Comparison of ENCODE assay signal across 9 cellular contexts in the genomic region with DNA sequence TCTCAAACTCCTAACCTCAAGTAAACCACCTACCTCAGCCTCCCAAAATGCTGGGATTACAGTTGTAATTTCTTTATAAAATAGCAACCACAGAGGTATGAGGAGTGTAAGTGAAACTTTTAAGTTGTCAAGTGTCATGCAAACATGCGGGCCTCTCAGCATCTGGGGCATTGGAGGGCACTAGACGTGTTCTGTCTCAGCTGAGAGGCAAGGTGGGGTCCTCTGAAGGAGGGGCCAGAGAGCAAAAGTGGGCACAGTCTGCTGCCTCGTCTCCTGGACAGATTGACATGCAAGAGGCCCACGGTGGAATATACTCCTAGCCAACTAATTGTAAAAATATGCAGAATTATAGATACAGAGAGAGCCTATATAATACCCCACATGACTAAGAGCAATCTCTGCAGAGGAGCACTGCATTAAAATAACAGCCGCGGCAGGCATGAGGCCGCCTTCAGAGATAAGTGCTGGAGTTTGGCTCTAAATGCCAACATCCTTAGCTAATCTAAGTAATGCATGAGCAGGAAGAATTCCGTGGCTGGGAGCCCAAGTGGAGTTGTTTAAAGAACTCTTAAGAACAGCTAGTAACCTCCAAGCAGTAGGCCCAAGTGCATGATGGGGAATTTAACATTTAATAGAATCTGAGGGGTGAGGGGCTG.
DNase-seq lines count a peak whose midpoint lies in the region; ATAC-seq and TF ChIP-seq lines count a peak whose summit lies in the region.
"Had no signal": no experiment of that assay in that cellular context is flagged by ENCODE, and none has a peak within 500 bp of the region (broad histone marks: within the 10 kb centered on the region; RNA-seq: fewer than 3 reads in every experiment).

No MANE protein-coding gene starts in this region.

- WGBS in mammary epithelial cell (ENCODE audit: low coverage, missing lambda C conversion rate), result 41% methylated on average over 8 of the region's 8 CpGs

- no peak overlapping the region for H3K9ac ChIP-seq in mammary epithelial cell (ENCODE audit: insufficient read depth, low read length)
- H3K9ac ChIP-seq: BLaER1 treated with 17β-estradiol and CSF1 and Interleukin-3, amounts not matched to agents 10 nM and 100 nM had no signal

- H3K79me2 ChIP-seq in mammary epithelial cell (ENCODE audit: insufficient read depth, low read length), result no peaks in the 10 kb centered on the region

- dilution Hi-C loops in mammary epithelial cell (cut with HindIII; ENCODE audit: low sequenced_read_pairs), result no loop called here

- CTCF ChIA-PET in MCF 10A (lab: Yijun Ruan, JAX), result interaction anchor here (0.7 kb wide), 2 partner anchors 65 to 129 kb away, joined by 3 read pairs; no protein-coding TSS in a partner anchor
- CTCF ChIA-PET in mammary epithelial cell (lab: Charles Lee; ENCODE audit: low non-redundant PET), result no interaction called here
- CTCF ChIA-PET in activated CD8-positive, alpha-beta memory T cell treated with anti-CD3 and anti-CD28 coated beads, Interleukin-2, amount 10 ng/mL, durations not matched to agents 7 days and 5 days (lab: Charles Lee), result no interaction called here
- CTCF ChIA-PET in activated naive CD4-positive, alpha-beta T cell treated with anti-CD3 and anti-CD28 coated beads, Interleukin-2, amount 10 ng/mL, durations not matched to agents 7 days and 5 days (lab: Charles Lee), result no interaction called here

- no peak overlapping the region for H3K4me2 ChIP-seq in mammary epithelial cell (ENCODE audit: insufficient read depth, low read depth, low read length)
- H3K4me2 ChIP-seq: BLaER1 treated with 17β-estradiol and CSF1 and Interleukin-3, amounts not matched to agents 10 nM and 100 nM had no signal

- no TSS peak for BruUV-seq in MCF 10A (replicated peaks; lab: Mats Ljungman, UMichigan)
- no TSS peak for BruUV-seq in mammary epithelial cell (replicated peaks; lab: Mats Ljungman, UMichigan)

- no peak overlapping the region for H3K27ac ChIP-seq in mammary epithelial cell (ENCODE audit: insufficient read depth, low read depth, low read length)
- H3K27ac ChIP-seq: BLaER1 treated with 17β-estradiol and CSF1 and Interleukin-3, amounts not matched to agents 10 nM and 100 nM had no signal

- no peak overlapping the region for H3K27ac Mint-ChIP-seq in MCF 10A (ENCODE audit: low read depth, unreplicated experiment)
- H3K27ac Mint-ChIP-seq in activated CD8-positive, alpha-beta memory T cell treated with anti-CD3 and anti-CD28 coated beads, Interleukin-2, amount 10 ng/mL, durations not matched to agents 7 days and 5 days, result no peak overlapping the region
- H3K27ac Mint-ChIP-seq in activated T-cell treated with anti-CD3 and anti-CD28 coated beads, Interleukin-2, amount 50 U/mL, for 72 hours, result no peak overlapping the region
- no peak overlapping the region for H3K27ac Mint-ChIP-seq in activated naive CD4-positive, alpha-beta T cell treated with anti-CD3 and anti-CD28 coated beads, Interleukin-2, amount 10 ng/mL, durations not matched to agents 7 days and 5 days

- H3K4me3 Mint-ChIP-seq in MCF 10A (ENCODE audit: unreplicated experiment), result no peak overlapping the region
- H3K4me3 Mint-ChIP-seq in activated CD8-positive, alpha-beta memory T cell treated with anti-CD3 and anti-CD28 coated beads, Interleukin-2, amount 10 ng/mL, durations not matched to agents 7 days and 5 days, result no peak overlapping the region
- H3K4me3 Mint-ChIP-seq in activated T-cell treated with anti-CD3 and anti-CD28 coated beads, Interleukin-2, amount 50 U/mL, for 72 hours, result no peak overlapping the region
- H3K4me3 Mint-ChIP-seq in activated naive CD4-positive, alpha-beta T cell treated with anti-CD3 and anti-CD28 coated beads, Interleukin-2, amount 10 ng/mL, durations not matched to agents 7 days and 5 days, result no peak overlapping the region

- H3K36me3 Mint-ChIP-seq in MCF 10A (ENCODE audit: insufficient read depth, unreplicated experiment), result no peaks in the 10 kb centered on the region
- H3K36me3 Mint-ChIP-seq in activated CD8-positive, alpha-beta memory T cell treated with anti-CD3 and anti-CD28 coated beads, Interleukin-2, amount 10 ng/mL, durations not matched to agents 7 days and 5 days, result no peaks in the 10 kb centered on the region
- H3K36me3 Mint-ChIP-seq in activated T-cell treated with anti-CD3 and anti-CD28 coated beads, Interleukin-2, amount 50 U/mL, for 72 hours (ENCODE audit: insufficient read depth in 2 of 2), result peaks cover 0 to 3% of the 10 kb centered on the region in 2 donors
- H3K36me3 Mint-ChIP-seq in activated naive CD4-positive, alpha-beta T cell treated with anti-CD3 and anti-CD28 coated beads, Interleukin-2, amount 10 ng/mL, durations not matched to agents 7 days and 5 days, result no peaks in the 10 kb centered on the region

- no peaks in the 10 kb centered on the region for H3K4me1 ChIP-seq in mammary epithelial cell (ENCODE audit: insufficient read depth, low read length)

- no peaks in the 10 kb centered on the region for H3K9me3 ChIP-seq in mammary epithelial cell (replicated peaks; ENCODE audit: insufficient read depth, low read length)

- DNase-seq in MCF 10A (ENCODE audit: unreplicated experiment) (peak; percentile 16), mammary epithelial cell (no peak), epithelial cell of esophagus (ENCODE audit: low read depth) (peak; percentile 41), middle frontal gyrus (ENCODE audit: extremely low spot score, low spot score) (peak; percentile 56)
- DNase-seq in stimulated activated CD4-positive, alpha-beta T cell treated with anti-CD3 and anti-CD28 coated beads, Interleukin-4, amount 100 ng/mL, for 1 hour, result no peak
- DNase-seq in activated CD8-positive, alpha-beta memory T cell treated with anti-CD3 and anti-CD28 coated beads, Interleukin-2, amount 10 ng/mL, durations not matched to agents 7 days and 5 days, result no peak
- no peak for DNase-seq in activated T-cell treated with anti-CD3 and anti-CD28 coated beads, Interleukin-2, amount 50 U/mL, for 72 hours
- DNase-seq in activated naive CD4-positive, alpha-beta T cell treated with anti-CD3 and anti-CD28 coated beads, Interleukin-2, amount 10 ng/mL, durations not matched to agents 7 days and 5 days, result no peak

- H3K4me3 ChIP-seq in mammary epithelial cell (replicated peaks in 1 of 3; ENCODE audit: insufficient read depth in 1 of 3, low read depth in 2 of 3, low read length in 3 of 3), result no peak overlapping the region
- no peak overlapping the region for H3K4me3 ChIP-seq in epithelial cell of esophagus (ENCODE audit: low read length)
- H3K4me3 ChIP-seq: BLaER1 treated with 17β-estradiol and CSF1 and Interleukin-3, amounts not matched to agents 10 nM and 100 nM had no signal

- no peaks in the 10 kb centered on the region for H3K27me3 ChIP-seq in mammary epithelial cell (ENCODE audit: insufficient read depth, low read length)
- H3K27me3 ChIP-seq: BLaER1 treated with 17β-estradiol and CSF1 and Interleukin-3, amounts not matched to agents 10 nM and 100 nM had no signal

- peaks cover 32% of the 10 kb centered on the region for H3K4me1 Mint-ChIP-seq in MCF 10A (ENCODE audit: insufficient read depth, unreplicated experiment)
- no peaks in the 10 kb centered on the region for H3K4me1 Mint-ChIP-seq in activated CD8-positive, alpha-beta memory T cell treated with anti-CD3 and anti-CD28 coated beads, Interleukin-2, amount 10 ng/mL, durations not matched to agents 7 days and 5 days
- no peaks in the 10 kb centered on the region for H3K4me1 Mint-ChIP-seq in activated T-cell treated with anti-CD3 and anti-CD28 coated beads, Interleukin-2, amount 50 U/mL, for 72 hours (ENCODE audit: low read depth)
- no peaks in the 10 kb centered on the region for H3K4me1 Mint-ChIP-seq in activated naive CD4-positive, alpha-beta T cell treated with anti-CD3 and anti-CD28 coated beads, Interleukin-2, amount 10 ng/mL, durations not matched to agents 7 days and 5 days

- H4K20me1 ChIP-seq in mammary epithelial cell (ENCODE audit: insufficient read depth, low read length), result no peaks in the 10 kb centered on the region
- H4K20me1 ChIP-seq: BLaER1 treated with 17β-estradiol and CSF1 and Interleukin-3, amounts not matched to agents 10 nM and 100 nM had no signal

- H2AFZ ChIP-seq in mammary epithelial cell (ENCODE audit: low read depth, low read length), result no peak overlapping the region

- ATAC-seq in activated CD8-positive, alpha-beta memory T cell treated with anti-CD3 and anti-CD28 coated beads, Interleukin-2, amount 10 ng/mL, durations not matched to agents 7 days and 5 days, result no peak
- no peak for ATAC-seq in activated T-cell treated with anti-CD3 and anti-CD28 coated beads, Interleukin-2, amount 50 U/mL, for 72 hours (replicated peaks in 1 of 2)

- peaks cover 7% of the 10 kb centered on the region for H3K9me3 Mint-ChIP-seq in MCF 10A (ENCODE audit: unreplicated experiment)
- H3K9me3 Mint-ChIP-seq in activated CD8-positive, alpha-beta memory T cell treated with anti-CD3 and anti-CD28 coated beads, Interleukin-2, amount 10 ng/mL, durations not matched to agents 7 days and 5 days (ENCODE audit: low read depth), result peaks cover 3% of the 10 kb centered on the region
- peaks cover 2% of the 10 kb centered on the region in 2 donors for H3K9me3 Mint-ChIP-seq in activated T-cell treated with anti-CD3 and anti-CD28 coated beads, Interleukin-2, amount 50 U/mL, for 72 hours
- peaks cover 2% of the 10 kb centered on the region for H3K9me3 Mint-ChIP-seq in activated naive CD4-positive, alpha-beta T cell treated with anti-CD3 and anti-CD28 coated beads, Interleukin-2, amount 10 ng/mL, durations not matched to agents 7 days and 5 days

- TF ChIP-seq CTCF in MCF 10A (IDR thresholded peaks at IDR 0.05; ENCODE audit: unreplicated experiment), result no peak
- no peak for TF ChIP-seq CTCF in mammary epithelial cell (conservative IDR thresholded peaks at IDR 0.05 in 1 of 2, IDR thresholded peaks at IDR 0.05 in 1 of 2; ENCODE audit: extremely low read depth in 1 of 2, insufficient read depth in 1 of 2, low read depth in 1 of 2, low read length in 2 of 2)
- TF ChIP-seq CTCF in epithelial cell of esophagus (IDR thresholded peaks at IDR 0.05; ENCODE audit: insufficient read depth, low read depth, low read length, missing control alignments), result no peak

- POLR2A ChIA-PET in MCF 10A (lab: Yijun Ruan, JAX), result interaction anchor here (0.6 to 1.7 kb wide), 2 partner anchors 10 to 199 kb away, joined by 3 to 6 read pairs; no protein-coding TSS in a partner anchor

- no peaks in the 10 kb centered on the region for H3K36me3 ChIP-seq in mammary epithelial cell (ENCODE audit: insufficient read depth, low read length)
- H3K36me3 ChIP-seq: BLaER1 treated with 17β-estradiol and CSF1 and Interleukin-3, amounts not matched to agents 10 nM and 100 nM had no signal

- in situ Hi-C loops in mammary epithelial cell (cut with MboI; ENCODE audit: low sequenced_read_pairs in 2 of 2), result no loop called here

- intact Hi-C loops in MCF 10A (cut with micrococcal nuclease) (no loop called here), mammary epithelial cell (cut with micrococcal nuclease) (no loop called here)

- no peaks in the 10 kb centered on the region for H3K27me3 Mint-ChIP-seq in MCF 10A (ENCODE audit: insufficient read depth, unreplicated experiment)
- no peaks in the 10 kb centered on the region for H3K27me3 Mint-ChIP-seq in activated CD8-positive, alpha-beta memory T cell treated with anti-CD3 and anti-CD28 coated beads, Interleukin-2, amount 10 ng/mL, durations not matched to agents 7 days and 5 days
- peaks cover under 1% of the 10 kb centered on the region for H3K27me3 Mint-ChIP-seq in activated T-cell treated with anti-CD3 and anti-CD28 coated beads, Interleukin-2, amount 50 U/mL, for 72 hours (ENCODE audit: low read depth)
- no peaks in the 10 kb centered on the region for H3K27me3 Mint-ChIP-seq in activated naive CD4-positive, alpha-beta T cell treated with anti-CD3 and anti-CD28 coated beads, Interleukin-2, amount 10 ng/mL, durations not matched to agents 7 days and 5 days

Comparison
In these comparisons a context has a peak if more than half of its experiments do, and no peak if none do; other contexts are left out.
1. DNase-seq: peak in MCF 10A (single experiment), epithelial cell of esophagus (single experiment) and middle frontal gyrus (single experiment); none in mammary epithelial cell (single experiment), stimulated activated CD4-positive, alpha-beta T cell treated with anti-CD3 and anti-CD28 coated beads, Interleukin-4, amount 100 ng/mL, for 1 hour (single experiment), activated CD8-positive, alpha-beta memory T cell treated with anti-CD3 and anti-CD28 coated beads, Interleukin-2, amount 10 ng/mL, durations not matched to agents 7 days and 5 days (single experiment), activated T-cell treated with anti-CD3 and anti-CD28 coated beads, Interleukin-2, amount 50 U/mL, for 72 hours (0 of 2) and activated naive CD4-positive, alpha-beta T cell treated with anti-CD3 and anti-CD28 coated beads, Interleukin-2, amount 10 ng/mL, durations not matched to agents 7 days and 5 days (single experiment).